ENCODE assay signal across 35 cellular contexts in genomic region chr5:149832636-149833035, GRCh38.
"Had no signal": no experiment of that assay in that cellular context is flagged by ENCODE, and none has a peak within 500 bp of the region (broad histone marks: within the 10 kb centered on the region; RNA-seq: fewer than 3 reads in every experiment).

No MANE protein-coding gene starts in this region.

- H3K4me3 ChIP-seq: MG63 had no signal

- DNase-seq: Karpas-422, Kasumi-1, MG63, MM.1S, MV-4-11, NCI-H1048, NCI-H1092, NCI-H1092 treated with DMSO at 0.1 percent for 48 hours, NCI-H1105, NCI-H1105 treated with DMSO at 0.1 percent for 48 hours, NCI-H1417, NCI-H1417 treated with DMSO at 0.1 percent for 48 hours, NCI-H1436, NCI-H1436 treated with DMSO at 0.1 percent for 48 hours, NCI-H146, NCI-H1694, NCI-H1694 treated with DMSO at 0.1 percent for 48 hours, NCI-H187, NCI-H187 treated with DMSO at 0.1 percent for 48 hours, NCI-H1930, NCI-H2029, NCI-H2029 treated with DMSO at 0.1 percent for 48 hours, NCI-H2081, NCI-H2081 treated with DMSO at 0.1 percent for 48 hours, NCI-H2107, NCI-H2171, NCI-H2171 treated with DMSO at 0.1 percent for 48 hours, NCI-H2227 treated with DMSO at 0.1 percent for 48 hours, NCI-H226, NCI-H345, NCI-H446, NCI-H446 treated with DMSO at 0.1 percent for 48 hours, NCI-H510A, NCI-H510A treated with DMSO at 0.1 percent for 48 hours, NCI-H524 had no signal

- H3K36me3 ChIP-seq: MG63 had no signal

- H3K27me3 ChIP-seq: MG63 had no signal

- H3K9me3 ChIP-seq: MG63 had no signal
